In genomic region chr7:100544386-100544785, GRCh38 we compare ENCODE assay signal across 11 cellular contexts. TPM values are rescaled to one million over a fixed set of nuclear protein-coding genes. Genes with fewer than 3 reads are reported as not detected.
DNase-seq lines count a peak whose midpoint lies in the region; ATAC-seq and TF ChIP-seq lines count a peak whose summit lies in the region.
"Had no signal": no experiment of that assay in that cellular context is flagged by ENCODE, and none has a peak within 500 bp of the region (broad histone marks: within the 10 kb centered on the region; RNA-seq: fewer than 3 reads in every experiment).

No MANE protein-coding gene starts in this region.

- ATAC-seq in esophagus mucosa: no peak

- H2AFZ ChIP-seq in ACC112 (ENCODE audit: low read length, unreplicated experiment): no peak overlapping the region
- no peak overlapping the region for H2AFZ ChIP-seq in Loucy (ENCODE audit: low read length)

- H4K20me1 ChIP-seq in Loucy (ENCODE audit: insufficient read depth, low read length, poor library complexity, severe bottlenecking): no peaks in the 10 kb centered on the region

- no peaks in the 10 kb centered on the region for H3F3A ChIP-seq in Loucy (ENCODE audit: low read depth)

- H3K4me1 ChIP-seq in ACC112 (ENCODE audit: control insufficient read depth, insufficient read depth, low read length, unreplicated experiment): peaks cover 64% of the 10 kb centered on the region
- peaks cover 53% of the 10 kb centered on the region for H3K4me1 ChIP-seq in Loucy (ENCODE audit: insufficient read depth, low read length, poor library complexity, severe bottlenecking)

- no peaks in the 10 kb centered on the region for H3K9me3 ChIP-seq in Loucy (ENCODE audit: insufficient read depth, low read depth, low read length)

- H3K4me3 Mint-ChIP-seq in osteocyte (ENCODE audit: unreplicated experiment): no peak overlapping the region

- H3K4me3 ChIP-seq in ACC112 (ENCODE audit: low read depth, low read length) (no peak overlapping the region), Loucy (ENCODE audit: low read length, poor library complexity, severe bottlenecking) (no peak overlapping the region), coronary artery (no peak overlapping the region)

- no peaks in the 10 kb centered on the region for H3K36me3 Mint-ChIP-seq in osteocyte (ENCODE audit: unreplicated experiment)

- H3K27ac Mint-ChIP-seq in osteocyte (ENCODE audit: unreplicated experiment): peak overlapping the region; percentile 90

- no peaks in the 10 kb centered on the region for H3K9me2 ChIP-seq in Loucy (replicated peaks; ENCODE audit: low read depth, low read length)

- H3K36me3 ChIP-seq in ACC112 (ENCODE audit: insufficient read depth, low read length) (no peaks in the 10 kb centered on the region; the same call in 1 of the 2 replicates), Loucy (ENCODE audit: insufficient read depth, low read length) (no peaks in the 10 kb centered on the region; the same call in 1 of the 2 replicates)

- H3K27me3 ChIP-seq in ACC112 (ENCODE audit: insufficient read depth, low read length): no peaks in the 10 kb centered on the region
- H3K27me3 ChIP-seq in Loucy (ENCODE audit: insufficient read depth, low read length, poor library complexity, severe bottlenecking): no peaks in the 10 kb centered on the region

- no peak overlapping the region for H3K9ac ChIP-seq in Loucy (ENCODE audit: low read depth, low read length, poor library complexity, severe bottlenecking)

- H3K9me3 Mint-ChIP-seq in osteocyte (ENCODE audit: unreplicated experiment): no peaks in the 10 kb centered on the region

- H3K4me2 ChIP-seq in Loucy (ENCODE audit: low read depth, low read length, poor library complexity, severe bottlenecking): peak overlapping the region; percentile 14

- H3K4me1 Mint-ChIP-seq in osteocyte (ENCODE audit: unreplicated experiment): peaks cover 52% of the 10 kb centered on the region

- peaks cover 53% of the 10 kb centered on the region for H3K79me2 ChIP-seq in ACC112 (ENCODE audit: control insufficient read depth, insufficient read depth, low read length, unreplicated experiment)
- peaks cover 27% of the 10 kb centered on the region for H3K79me2 ChIP-seq in Loucy (ENCODE audit: insufficient read depth, low read length)

- H3K27ac ChIP-seq in ACC112 (ENCODE audit: low read depth, low read length) (peak overlapping the region; percentile 89), coronary artery (peak overlapping the region; percentile 68 to 95)

- no peak for TF ChIP-seq CTCF in Loucy (conservative IDR thresholded peaks at IDR 0.05; ENCODE audit: low read length)
- no peak for TF ChIP-seq CTCF in coronary artery (IDR thresholded peaks at IDR 0.05)
- no peak for TF ChIP-seq CTCF in osteocyte (IDR thresholded peaks at IDR 0.05)

- DNase-seq in coronary artery (ENCODE audit: low spot score): no peak
- no peak for DNase-seq in osteocyte (ENCODE audit: extremely low spot score, unreplicated experiment)
- no peak for DNase-seq in AML-193 (lab: John Stamatoyannopoulos, UW)
- no peak for DNase-seq in D341Med (ENCODE audit: low spot score)
- no peak for DNase-seq in superior temporal gyrus (ENCODE audit: extremely low spot score)
- DNase-seq: NCI-H1048 had no signal

- H3K27me3 Mint-ChIP-seq in osteocyte (ENCODE audit: unreplicated experiment): no peaks in the 10 kb centered on the region

RNA-seq across cellular contexts. Expression of gene AGFG2, which starts 5.4 kb away (rescaled TPM):
- 10.2 and 10.8 TPM in 2 replicates for total RNA-seq in osteocyte
- 19.5 TPM for total RNA-seq in esophagus mucosa

RNA-seq across cellular contexts. Expression of gene SAP25, which starts 29.3 kb away (rescaled TPM):
- total RNA-seq in osteocyte: 1.5 TPM in 1 of 2 replicates, not detected in the other
- 0.32 TPM for total RNA-seq in esophagus mucosa
- total RNA-seq: pulmonary artery endothelial cell had no signal

RNA-seq across cellular contexts. Expression of gene LRCH4, which starts 41.5 kb away (rescaled TPM):
- total RNA-seq in osteocyte: 76.2 and 90.9 TPM in 2 replicates
- total RNA-seq in esophagus mucosa: 19.3 TPM

RNA-seq across cellular contexts. Expression of gene FBXO24, which starts 41.7 kb away (rescaled TPM):
- total RNA-seq in osteocyte (0.46 and 0.94 TPM in 2 replicates), esophagus mucosa (0.32 TPM)
- total RNA-seq: glomerular endothelial cell had no signal

RNA-seq across cellular contexts. Expression of gene PCOLCE, which starts 57.8 kb away (rescaled TPM):
- total RNA-seq in osteocyte (608 and 626 TPM in 2 replicates), esophagus mucosa (5.2 TPM)
